Comparison of ENCODE assay signal across 13 cellular contexts in the genomic region with DNA sequence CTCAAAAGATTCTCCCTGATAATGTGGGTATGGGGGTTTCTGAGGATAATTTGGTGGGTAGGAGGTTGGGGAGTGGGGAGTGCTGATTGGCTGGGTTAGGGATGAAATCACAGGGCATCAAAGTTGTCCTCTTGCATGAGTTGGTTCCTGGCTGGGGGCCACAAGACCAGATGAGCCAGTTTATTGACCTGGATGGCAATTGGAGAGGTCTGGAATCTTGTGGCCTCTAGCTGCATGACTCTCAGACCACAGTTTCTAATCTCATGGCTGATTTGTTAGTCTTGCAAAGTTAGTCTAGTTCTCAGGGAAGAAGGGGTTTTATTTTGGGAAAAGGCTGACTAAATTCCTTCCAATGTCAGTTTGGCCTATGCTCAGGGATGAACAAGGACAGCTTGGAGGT. TPM values are rescaled to one million over a fixed set of nuclear protein-coding genes. Genes with fewer than 3 reads are reported as not detected.
A peak's percentile ranks its signal among the peaks of the same experiment; 100 is the strongest.
DNase-seq lines count a peak whose midpoint lies in the region; ATAC-seq and TF ChIP-seq lines count a peak whose summit lies in the region.
"Had no signal": no experiment of that assay in that cellular context is flagged by ENCODE, and none has a peak within 500 bp of the region (broad histone marks: within the 10 kb centered on the region; RNA-seq: fewer than 3 reads in every experiment).

No MANE protein-coding gene starts in this region.

- H3K4me1 ChIP-seq in right lobe of liver = peaks cover 0 to 11% (median 3%) of the 10 kb centered on the region in 4 donors
- peaks cover 0 to 18% (median 2%) of the 10 kb centered on the region in 4 donors for H3K4me1 ChIP-seq in transverse colon
- H3K4me1 ChIP-seq in spleen = peaks cover 6 to 56% (median 28%) of the 10 kb centered on the region in 6 donors

- H3K4me1 Mint-ChIP-seq in activated naive CD8-positive, alpha-beta T cell treated with anti-CD3 and anti-CD28 coated beads, Interleukin-2, amount 50 U/mL, for 24 hours = peaks cover 35% of the 10 kb centered on the region

- H3K4me3 ChIP-seq in right lobe of liver (no peak overlapping the region), transverse colon (no peak overlapping the region), spleen (no peak overlapping the region)

- H3K27ac ChIP-seq in right lobe of liver (peak overlapping the region in 2 of 3 donors; percentile 64 to 77), transverse colon (peak overlapping the region in 1 of 4 donors; percentile 0), spleen (peak overlapping the region in 2 of 8 donors; percentile 0 to 83)
- H3K27ac ChIP-seq: KMS-11 had no signal

- H3K27me3 Mint-ChIP-seq in activated naive CD8-positive, alpha-beta T cell treated with anti-CD3 and anti-CD28 coated beads, Interleukin-2, amount 50 U/mL, for 24 hours = no peaks in the 10 kb centered on the region

- H3K9me3 Mint-ChIP-seq in activated naive CD8-positive, alpha-beta T cell treated with anti-CD3 and anti-CD28 coated beads, Interleukin-2, amount 50 U/mL, for 24 hours = no peaks in the 10 kb centered on the region

- peaks cover 3% of the 10 kb centered on the region for H3K36me3 Mint-ChIP-seq in activated naive CD8-positive, alpha-beta T cell treated with anti-CD3 and anti-CD28 coated beads, Interleukin-2, amount 50 U/mL, for 24 hours (ENCODE audit: low read depth)

- H3K27me3 ChIP-seq in right lobe of liver (no peaks in the 10 kb centered on the region), transverse colon (no peaks in the 10 kb centered on the region), spleen (replicated peaks in 1 of 7) (no peaks in the 10 kb centered on the region)

- H3K4me3 Mint-ChIP-seq in activated naive CD8-positive, alpha-beta T cell treated with anti-CD3 and anti-CD28 coated beads, Interleukin-2, amount 50 U/mL, for 24 hours = no peak overlapping the region

- ATAC-seq in activated naive CD8-positive, alpha-beta T cell treated with anti-CD3 and anti-CD28 coated beads, Interleukin-2, amount 50 U/mL, for 24 hours = no peak
- peak; percentile 54 to 64 (median 56) for ATAC-seq in right lobe of liver
- ATAC-seq in GM18870 (IDR thresholded peaks at IDR 0.05; ENCODE audit: unreplicated experiment) = no peak
- no peak for ATAC-seq in GM18858 (IDR thresholded peaks at IDR 0.05; ENCODE audit: unreplicated experiment)

- peak; percentile 48 for DNase-seq in AG20443 (ENCODE audit: low spot score)
- peak; percentile 73 for DNase-seq in GM04503 (ENCODE audit: low read depth)
- DNase-seq in activated naive CD8-positive, alpha-beta T cell treated with anti-CD3 and anti-CD28 coated beads, Interleukin-2, amount 50 U/mL, for 24 hours = no peak
- DNase-seq in right lobe of liver = peak; percentile 76 to 89 (median 77)
- DNase-seq in transverse colon = no peak
- no peak for DNase-seq in spleen
- DNase-seq: activated CD4-positive, alpha-beta T cell treated with anti-CD3 and anti-CD28 coated beads, Interleukin-2, amount 50 U/mL, for 4 hours; amniotic stem cell; NCI-H2081 treated with DMSO at 0.1 percent for 48 hours; stimulated activated CD4-positive, alpha-beta T cell treated with anti-CD3 and anti-CD28 coated beads, Interleukin-4, amount 100 ng/mL, for 4 hours had no signal

- no peaks in the 10 kb centered on the region for H3K9me3 ChIP-seq in right lobe of liver
- no peaks in the 10 kb centered on the region for H3K9me3 ChIP-seq in transverse colon
- peaks cover 0 to 1% (median 0%) of the 10 kb centered on the region in 8 donors for H3K9me3 ChIP-seq in spleen

- no peak for TF ChIP-seq CTCF in right lobe of liver (IDR thresholded peaks at IDR 0.05)
- TF ChIP-seq CTCF in transverse colon (IDR thresholded peaks at IDR 0.05) = no peak
- no peak for TF ChIP-seq CTCF in spleen (IDR thresholded peaks at IDR 0.05 in 8 of 11, conservative IDR thresholded peaks at IDR 0.05 in 3 of 11)

- in situ Hi-C loops in transverse colon (cut with MboI; ENCODE audit: low pct_ligation_motif_present in 1 of 4, low pct_unique_long_range_greater_than_20kb in 1 of 4, low sequenced_read_pairs in 3 of 4) = no loop called here

- no peaks in the 10 kb centered on the region for H3K36me3 ChIP-seq in right lobe of liver
- H3K36me3 ChIP-seq in transverse colon = no peaks in the 10 kb centered on the region
- H3K36me3 ChIP-seq in spleen = peaks cover 0 to under 1% (median 0%) of the 10 kb centered on the region in 6 donors

- TF ChIP-seq POLR2A in right lobe of liver (IDR thresholded peaks at IDR 0.05) (no peak), transverse colon (IDR thresholded peaks at IDR 0.05) (no peak), spleen (IDR thresholded peaks at IDR 0.05) (no peak)

- H3K27ac Mint-ChIP-seq in activated naive CD8-positive, alpha-beta T cell treated with anti-CD3 and anti-CD28 coated beads, Interleukin-2, amount 50 U/mL, for 24 hours = peak overlapping the region; percentile 1

- no peak for TF ChIP-seq EP300 in transverse colon (IDR thresholded peaks at IDR 0.05; ENCODE audit: low read depth)

- intact Hi-C loops in right lobe of liver (cut with DNase I) = no loop called here
- intact Hi-C loops in transverse colon (cut with DNase I; ENCODE audit: low total_unique reads) = no loop called here
- intact Hi-C loops in spleen (cut with DNase I; ENCODE audit: low total_unique reads) = no loop called here

RNA-seq across cellular contexts. Expression of a gene that starts 3.3 kb away (rescaled TPM):
- total RNA-seq in right lobe of liver = 100 to 1,000 TPM in 1 of 6 experiments, 10 to 100 TPM in 4, 1 to 10 TPM in 1; 9.7 to 153 (median 43.7) TPM
- total RNA-seq in transverse colon = 10 to 100 TPM in 3 of 4 donors, 1 to 10 TPM in 1; 3.0 to 50.2 (median 23.2) TPM
- 100 to 1,000 TPM in 2 of 7 donors, 10 to 100 TPM in 5; 40.2 to 134 (median 63.1) TPM for total RNA-seq in spleen
- polyA plus RNA-seq in spleen = 10 to 100 TPM; 15.8 to 51.6 (median 18.5) TPM

RNA-seq across cellular contexts. Expression of a gene that starts 45.6 kb away (rescaled TPM):
- total RNA-seq in right lobe of liver (10 to 100 TPM in 4 of 6 experiments, 1 to 10 TPM in 2; 4.3 to 24.6 (median 11.7) TPM), transverse colon (100 to 1,000 TPM in 1 of 4 donors, 10 to 100 TPM in 2, 1 to 10 TPM in 1; 5.4 to 102 (median 55.2) TPM), spleen (10 to 100 TPM; 22.4 to 54.7 (median 30.9) TPM)
- 10 to 100 TPM in 1 of 3 donors, 1 to 10 TPM in 2; 7.3 to 11.9 (median 7.7) TPM for polyA plus RNA-seq in spleen

RNA-seq across cellular contexts. Expression of a gene that starts 57.6 kb away (rescaled TPM):
- total RNA-seq in right lobe of liver (10 to 100 TPM in 5 of 6 experiments, 1 to 10 TPM in 1; 7.8 to 64.5 (median 26.8) TPM), transverse colon (10 to 100 TPM; 13.7 to 77.5 (median 56.1) TPM), spleen (100 to 1,000 TPM in 2 of 7 donors, 10 to 100 TPM in 5; 69.2 to 109 (median 82.6) TPM)
- polyA plus RNA-seq in spleen = 10 to 100 TPM; 62.1 to 75.1 (median 66.4) TPM

Comparison
In these comparisons a context has a peak if more than half of its experiments do, and no peak if none do; other contexts are left out.
1. DNase-seq: peak in AG20443 (single experiment), GM04503 (single experiment) and right lobe of liver (3 of 3); none in activated naive CD8-positive, alpha-beta T cell treated with anti-CD3 and anti-CD28 coated beads, Interleukin-2, amount 50 U/mL, for 24 hours (single experiment), transverse colon (single experiment) and spleen (single experiment).
2. ATAC-seq: peak in right lobe of liver (4 of 4); none in activated naive CD8-positive, alpha-beta T cell treated with anti-CD3 and anti-CD28 coated beads, Interleukin-2, amount 50 U/mL, for 24 hours (single experiment), GM18870 (single experiment) and GM18858 (single experiment).